In genomic region chr12:112855375-112855774, GRCh38 we compare ENCODE assay signal across 11 cellular contexts. TPM values are rescaled to one million over a fixed set of nuclear protein-coding genes. Genes with fewer than 3 reads are reported as not detected.
DNase-seq lines count a peak whose midpoint lies in the region; ATAC-seq and TF ChIP-seq lines count a peak whose summit lies in the region.
"Had no signal": no experiment of that assay in that cellular context is flagged by ENCODE, and none has a peak within 500 bp of the region (broad histone marks: within the 10 kb centered on the region; RNA-seq: fewer than 3 reads in every experiment).

No MANE protein-coding gene starts in this region.

- H4K20me1 ChIP-seq in OCI-LY3 (ENCODE audit: insufficient read depth, low read length), result no peaks in the 10 kb centered on the region

- no peaks in the 10 kb centered on the region for H3K79me2 ChIP-seq in OCI-LY3 (ENCODE audit: low read length)

- 0 out of 2 replicates have a peak, but pooled peaks have one; percentile 11 for TF ChIP-seq CTCF in AG10803 (conservative IDR thresholded peaks at IDR 0.05; ENCODE audit: low read length)
- TF ChIP-seq CTCF in GM13977 (IDR thresholded peaks at IDR 0.05; ENCODE audit: extremely low read depth, insufficient read depth, missing control alignments), result peak; percentile 22
- peak; percentile 26 for TF ChIP-seq CTCF in OCI-LY3 (IDR thresholded peaks at IDR 0.05; ENCODE audit: low read depth, low read length)
- peak; percentile 48 for TF ChIP-seq CTCF in epithelial cell of esophagus (IDR thresholded peaks at IDR 0.05; ENCODE audit: insufficient read depth, low read depth, low read length, missing control alignments)

- ATAC-seq in GM19395 (IDR thresholded peaks at IDR 0.05; ENCODE audit: unreplicated experiment) (no peak), Right ventricle myocardium superior (ENCODE audit: poor library complexity) (no peak)

- no peaks in the 10 kb centered on the region for H3K4me1 ChIP-seq in OCI-LY3 (ENCODE audit: low read length)
- H3K4me1 ChIP-seq: Caco-2 had no signal

- H3K36me3 ChIP-seq in OCI-LY3 (replicated peaks; ENCODE audit: low read depth, low read length), result no peaks in the 10 kb centered on the region

- H3K27ac ChIP-seq in OCI-LY3 (ENCODE audit: low read length), result no peak overlapping the region

- H3K4me2 ChIP-seq in OCI-LY3 (ENCODE audit: low read length), result no peak overlapping the region

- in situ Hi-C loops in GM13977 (cut with MboI; ENCODE audit: low pct_unique_long_range_greater_than_20kb, low sequenced_read_pairs, unreplicated experiment), result no loop called here

- H2AFZ ChIP-seq in OCI-LY3 (ENCODE audit: low read depth, low read length), result no peak overlapping the region

- H3K4me3 ChIP-seq in AG10803 (ENCODE audit: low read length) (no peak overlapping the region), OCI-LY3 (ENCODE audit: low read length) (no peak overlapping the region), epithelial cell of esophagus (ENCODE audit: low read length) (no peak overlapping the region)

- DNase-seq in AG10803 (ENCODE audit: low read depth) (no peak), GM13977 (ENCODE audit: low spot score) (no peak), epithelial cell of esophagus (ENCODE audit: low read depth) (peak; percentile 28), anterior cingulate cortex (lab: John Stamatoyannopoulos, UW) (no peak), NCI-H1436 treated with DMSO at 0.1 percent for 48 hours (lab: John Stamatoyannopoulos, UW) (no peak), Right ventricle myocardium superior (no peak)
- DNase-seq: activated CD4-positive, alpha-beta T cell treated with anti-CD3 and anti-CD28 coated beads for 4 hours; foreskin fibroblast had no signal

- intact Hi-C loops in Right ventricle myocardium superior (cut with DNase I), result no loop called here

- H3K9ac ChIP-seq in OCI-LY3 (ENCODE audit: low read length), result no peak overlapping the region

- H3K9me3 ChIP-seq in OCI-LY3 (ENCODE audit: insufficient read depth, low read length), result no peaks in the 10 kb centered on the region
- H3K9me3 ChIP-seq: Caco-2 had no signal

- peaks cover 76% of the 10 kb centered on the region for H3K27me3 ChIP-seq in OCI-LY3 (ENCODE audit: low read depth, low read length)

RNA-seq across cellular contexts. Expression of gene OAS1, which starts 51.4 kb away (rescaled TPM):
- total RNA-seq in Right ventricle myocardium superior, result 4.6 TPM
